Comparison of ENCODE assay signal across 23 cellular contexts in the genomic region with DNA sequence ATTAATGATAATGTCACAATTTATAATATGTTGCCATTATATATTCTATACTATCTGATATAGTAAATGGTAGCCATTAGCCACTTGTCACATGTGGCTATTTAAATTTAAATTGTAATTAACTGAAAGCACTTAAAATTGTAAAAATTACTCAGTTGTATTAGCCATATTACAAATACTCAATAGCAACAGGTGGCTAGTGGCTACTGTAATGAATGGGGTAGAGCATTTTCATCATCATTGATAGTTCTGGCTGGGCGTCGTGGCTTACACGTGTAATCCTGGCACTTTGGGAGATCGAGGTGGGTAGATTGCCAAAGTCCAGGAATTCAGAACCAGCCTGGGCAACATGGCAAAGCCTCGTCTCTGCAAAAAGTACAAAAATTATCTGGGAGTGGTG. TPM values are rescaled to one million over a fixed set of nuclear protein-coding genes. Genes with fewer than 3 reads are reported as not detected.
DNase-seq lines count a peak whose midpoint lies in the region; ATAC-seq, FAIRE-seq and TF ChIP-seq lines count a peak whose summit lies in the region.
"Had no signal": no experiment of that assay in that cellular context is flagged by ENCODE, and none has a peak within 500 bp of the region (broad histone marks: within the 10 kb centered on the region; RNA-seq: fewer than 3 reads in every experiment).

No MANE protein-coding gene starts in this region.

- no peak for TF ChIP-seq POLR2A in suprapubic skin (IDR thresholded peaks at IDR 0.05)

- H3K4me1 ChIP-seq in HEK293 (ENCODE audit: control insufficient read depth, insufficient read depth, low read length) (no peaks in the 10 kb centered on the region), neutrophil (ENCODE audit: control insufficient read depth in 1 of 2, insufficient read depth in 1 of 2, low read depth in 1 of 2, low read length in 1 of 2) (peaks cover 58 to 70% of the 10 kb centered on the region in 2 experiments), suprapubic skin (no peaks in the 10 kb centered on the region)

- TF ChIP-seq EP300 in suprapubic skin (IDR thresholded peaks at IDR 0.05), result no peak

- no peaks in the 10 kb centered on the region for H3K27me3 ChIP-seq in neutrophil
- no peaks in the 10 kb centered on the region for H3K27me3 ChIP-seq in suprapubic skin

- H3K9me3 ChIP-seq in HEK293 (ENCODE audit: control insufficient read depth, insufficient read depth, low read depth, low read length) (no peaks in the 10 kb centered on the region), neutrophil (no peaks in the 10 kb centered on the region), suprapubic skin (no peaks in the 10 kb centered on the region)
- H3K9me3 ChIP-seq: HAP-1 had no signal

- POLR2A ChIA-PET in HEK293 (lab: Yijun Ruan, JAX), result no interaction called here

- H3K27ac ChIP-seq in HEK293 (ENCODE audit: extremely low read depth, low read depth, low read length) (no peak overlapping the region), neutrophil (peak overlapping the region; percentile 84), suprapubic skin (no peak overlapping the region)

- H3K4me3 ChIP-seq in HEK293 (ENCODE audit: low read depth, low read length), result no peak overlapping the region
- H3K4me3 ChIP-seq in neutrophil (ENCODE audit: low read depth in 1 of 2, low read length in 1 of 2), result no peak overlapping the region
- no peak overlapping the region for H3K4me3 ChIP-seq in suprapubic skin
- H3K4me3 ChIP-seq: HAP-1 had no signal

- DNase-seq in HTR-8/SVneo (ENCODE audit: insufficient read length, low spot score) (no peak), left lobe of liver (ENCODE audit: low spot score) (no peak), activated gamma-delta T cell treated with Interleukin-2 at 50 U/mL for 16 hours (no peak), suprapubic skin (ENCODE audit: low spot score in 2 of 2) (no peak)
- DNase-seq: C1 segment of cervical spinal cord; Calu3; CD4-positive, alpha-beta memory T cell; COR-L47; DMS53; DMS79 treated with DMSO at 0.1 percent for 48 hours; GF-D8; GOT3 had no signal

- CTCF ChIA-PET in HEK293 (lab: Yijun Ruan, JAX), result no interaction called here

- peak; percentile 28 for FAIRE-seq in HTR-8/SVneo (lab: Jason Lieb, UNC)
- FAIRE-seq: GM12891, GM18507, H54 had no signal

- TF ChIP-seq CTCF in HEK293 (tag by site-specific recombination; IDR thresholded peaks at IDR 0.05) (no peak), neutrophil (IDR thresholded peaks at IDR 0.05) (no peak), suprapubic skin (IDR thresholded peaks at IDR 0.05) (no peak)

- WGBS in suprapubic skin, result 90% methylated on average over 5 of the region's 5 CpGs

- peak; percentile 47 for ATAC-seq in left lobe of liver
- no peak for ATAC-seq in HG03521 (IDR thresholded peaks at IDR 0.05; ENCODE audit: unreplicated experiment)

- peaks cover 0 to 28% of the 10 kb centered on the region in 2 experiments; a peak in 2 of 3 replicates for H3K36me3 ChIP-seq in HEK293 (ENCODE audit: control insufficient read depth in 2 of 2, insufficient read depth in 1 of 2, low read length in 2 of 2)
- peaks cover 7% of the 10 kb centered on the region for H3K36me3 ChIP-seq in neutrophil
- H3K36me3 ChIP-seq in suprapubic skin, result peaks cover 22% of the 10 kb centered on the region

TF ChIP-seq in HEK293, 187 proteins besides CTCF, POLR2A, EP300 and RAD21:
- TF ChIP-seq SCRT2 (tag by site-specific recombination; IDR thresholded peaks at IDR 0.05), result peak; percentile 87
- peak; percentile 56; the same call in 1 of the 2 replicates for TF ChIP-seq SCRT1 (tag by site-specific recombination; IDR thresholded peaks at IDR 0.05; ENCODE audit: borderline replicate concordance)
- no peak for TF ChIP-seq ZNF416 (tag by site-specific recombination; IDR thresholded peaks at IDR 0.05)

RNA-seq across cellular contexts. Expression of a gene that starts 16.5 kb away (rescaled TPM):
- 4.7 TPM for total RNA-seq in left lobe of liver
- total RNA-seq in suprapubic skin, result 10 to 100 TPM in 2 of 4 donors, 1 to 10 TPM in 2; 6.1 to 20.7 (median 9.3) TPM

RNA-seq across cellular contexts. Expression of a gene that starts 16.9 kb away (rescaled TPM):
- total RNA-seq in left lobe of liver (52.0 TPM), suprapubic skin (100 to 1,000 TPM; 344 to 508 (median 411) TPM)

RNA-seq across cellular contexts. Expression of a gene that starts 32.4 kb away (rescaled TPM):
- total RNA-seq in left lobe of liver (2,515 TPM), suprapubic skin (1 to 10 TPM in 1 of 4 donors, under 1 TPM in 1, not detected in 2; 0.31 to 2.3 TPM)
- total RNA-seq: A172; A673; CD4-positive, alpha-beta memory T cell; Daoy; G401 had no signal

Comparison
In these comparisons a context has a peak if more than half of its experiments do, and no peak if none do; other contexts are left out.
1. RNA of a gene that starts 32.4 kb away (total RNA-seq): 2,515 TPM in left lobe of liver (single experiment); 0.31 to 2.3 TPM in suprapubic skin; every median in the first group is over 100 times any median in the second.